Comparison of ENCODE assay signal across 18 cellular contexts in genomic region chrX:27883468-27884092, GRCh38.
"Had no signal": no experiment of that assay in that cellular context is flagged by ENCODE, and none has a peak within 500 bp of the region (broad histone marks: within the 10 kb centered on the region; RNA-seq: fewer than 3 reads in every experiment).

No MANE protein-coding gene starts in this region.

- H3K9me3 Mint-ChIP-seq: activated T-helper 17 cell treated with anti-CD3 and anti-CD28 coated beads, Interleukin-2, amount 50 U/mL, for 72 hours had no signal

- H3K4me1 ChIP-seq: gastroesophageal sphincter, left lung, prostate gland, right lobe of liver, upper lobe of right lung had no signal

- H3K27me3 ChIP-seq: cardiac muscle cell, gastroesophageal sphincter, left lung, right lobe of liver, upper lobe of right lung had no signal

- H3K4me1 Mint-ChIP-seq: activated T-helper 17 cell treated with anti-CD3 and anti-CD28 coated beads, Interleukin-2, amount 50 U/mL, for 72 hours; memory B cell had no signal

- H3K36me3 ChIP-seq: cardiac muscle cell, gastroesophageal sphincter, left lung, prostate gland, right lobe of liver, upper lobe of right lung had no signal

- H3K4me2 ChIP-seq: smooth muscle cell had no signal

- H3K4me3 Mint-ChIP-seq: activated naive CD4-positive, alpha-beta T cell treated with anti-CD3 and anti-CD28 coated beads for 36 hours; activated T-helper 17 cell treated with anti-CD3 and anti-CD28 coated beads, Interleukin-2, amount 50 U/mL, for 72 hours; memory B cell; natural killer cell treated with Interleukin-12 subunit alpha and Interleukin-12 subunit beta and Interleukin-15 and Interleukin-18, amount 100 ng/mL, for 72 hours had no signal

- H3K27ac Mint-ChIP-seq: activated naive CD4-positive, alpha-beta T cell treated with anti-CD3 and anti-CD28 coated beads for 36 hours; activated T-helper 17 cell treated with anti-CD3 and anti-CD28 coated beads, Interleukin-2, amount 50 U/mL, for 72 hours; memory B cell; natural killer cell treated with Interleukin-12 subunit alpha and Interleukin-12 subunit beta and Interleukin-15 and Interleukin-18, amount 100 ng/mL, for 72 hours had no signal

- H3K36me3 Mint-ChIP-seq: memory B cell; natural killer cell treated with Interleukin-12 subunit alpha and Interleukin-12 subunit beta and Interleukin-15 and Interleukin-18, amount 100 ng/mL, for 72 hours had no signal

- H3K4me3 ChIP-seq: cardiac muscle cell, dorsolateral prefrontal cortex, gastroesophageal sphincter, left lung, prostate gland, right lobe of liver, smooth muscle cell, upper lobe of right lung had no signal

- H3K27ac ChIP-seq: cardiac muscle cell, dorsolateral prefrontal cortex, gastroesophageal sphincter, left lung, prostate gland, right lobe of liver, upper lobe of right lung had no signal

- H3K27me3 Mint-ChIP-seq: activated T-helper 17 cell treated with anti-CD3 and anti-CD28 coated beads, Interleukin-2, amount 50 U/mL, for 72 hours; memory B cell; natural killer cell treated with Interleukin-12 subunit alpha and Interleukin-12 subunit beta and Interleukin-15 and Interleukin-18, amount 100 ng/mL, for 72 hours had no signal

- DNase-seq: activated CD4-positive, alpha-beta T cell treated with anti-CD3 and anti-CD28 coated beads for 1 hour; activated CD4-positive, alpha-beta T cell treated with anti-CD3 and anti-CD28 coated beads, Interleukin-2, amount 50 U/mL, for 4 hours; activated naive CD4-positive, alpha-beta T cell treated with anti-CD3 and anti-CD28 coated beads for 36 hours; dorsolateral prefrontal cortex; erythroblast; left lung; occipital lobe; right lobe of liver; stimulated activated naive CD8-positive, alpha-beta T cell treated with anti-CD3 and anti-CD28 coated beads, Interleukin-15, Interleukin-2, amounts not matched to agents 100 U/mL and 50 U/mL, for 24 hours; T-helper 9 cell; upper lobe of right lung had no signal
